7 cellular contexts compared by ENCODE assay signal in the genomic region with DNA sequence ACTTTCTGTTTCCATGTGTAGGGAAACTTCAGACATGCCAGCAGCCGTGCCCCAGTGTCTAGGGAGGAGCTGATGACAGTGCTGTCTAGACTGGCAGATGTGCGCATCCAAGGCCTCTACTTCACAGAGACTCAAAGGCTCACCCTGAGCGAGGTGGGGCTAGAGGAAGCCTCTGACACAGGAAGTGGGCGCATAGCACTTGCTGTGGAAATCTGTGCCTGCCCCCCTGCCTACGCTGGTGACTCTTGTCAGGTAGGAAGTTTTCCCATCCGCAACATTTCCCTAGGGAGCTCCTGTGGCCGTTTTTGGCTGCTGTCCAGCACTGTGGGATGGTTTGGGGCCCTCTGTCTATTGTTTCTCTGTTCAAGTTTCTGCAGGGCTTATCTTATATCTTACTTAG.
DNase-seq lines count a peak whose midpoint lies in the region; ATAC-seq and TF ChIP-seq lines count a peak whose summit lies in the region.

No MANE protein-coding gene starts in this region.

- no peak overlapping the region for H3K9ac ChIP-seq in GM23248

- H3K27ac ChIP-seq in brain microvascular endothelial cell (no peak overlapping the region), GM23248 (no peak overlapping the region)

- no peaks in the 10 kb centered on the region for H3K79me2 ChIP-seq in GM23248 (ENCODE audit: insufficient read depth)

- H3K4me3 Mint-ChIP-seq in T-helper 1 cell treated with Interleukin-12 subunit alpha and Interleukin-12 subunit beta and Interleukin-4 antibody, amounts not matched to agents 30 μg/mL and 1 μg/mL, for 36 hours: peak overlapping the region; percentile 52

- H3K4me1 Mint-ChIP-seq in T-helper 1 cell treated with Interleukin-12 subunit alpha and Interleukin-12 subunit beta and Interleukin-4 antibody, amounts not matched to agents 30 μg/mL and 1 μg/mL, for 36 hours (ENCODE audit: low read depth): peaks cover 20% of the 10 kb centered on the region

- H2AFZ ChIP-seq in GM23248: no peak overlapping the region

- H3K27me3 ChIP-seq in brain microvascular endothelial cell (replicated peaks): no peaks in the 10 kb centered on the region
- no peaks in the 10 kb centered on the region for H3K27me3 ChIP-seq in GM23248 (replicated peaks; ENCODE audit: insufficient read depth)

- H3K4me1 ChIP-seq in GM23248 (ENCODE audit: insufficient read depth): no peaks in the 10 kb centered on the region

- no peak overlapping the region for H3K4me2 ChIP-seq in GM23248 (ENCODE audit: unreplicated experiment)

- in situ Hi-C loops in brain microvascular endothelial cell (cut with HindIII; ENCODE audit: low pct_ligation_motif_present, low sequenced_read_pairs): no loop called here
- in situ Hi-C loops in GM23248 (cut with MboI): no loop called here

- ATAC-seq in GM19025 (IDR thresholded peaks at IDR 0.05; ENCODE audit: low read depth, unreplicated experiment) (peak; percentile 83), HG03432 (IDR thresholded peaks at IDR 0.05; ENCODE audit: unreplicated experiment) (peak; percentile 89)

- no peaks in the 10 kb centered on the region for H3K9me3 Mint-ChIP-seq in T-helper 1 cell treated with Interleukin-12 subunit alpha and Interleukin-12 subunit beta and Interleukin-4 antibody, amounts not matched to agents 30 μg/mL and 1 μg/mL, for 36 hours

- H3K27ac Mint-ChIP-seq in T-helper 1 cell treated with Interleukin-12 subunit alpha and Interleukin-12 subunit beta and Interleukin-4 antibody, amounts not matched to agents 30 μg/mL and 1 μg/mL, for 36 hours: no peak overlapping the region

- H3F3A ChIP-seq in GM23248 (ENCODE audit: insufficient read depth): no peaks in the 10 kb centered on the region

- peaks cover 20% of the 10 kb centered on the region for H3K27me3 Mint-ChIP-seq in T-helper 1 cell treated with Interleukin-12 subunit alpha and Interleukin-12 subunit beta and Interleukin-4 antibody, amounts not matched to agents 30 μg/mL and 1 μg/mL, for 36 hours (ENCODE audit: low read depth)

- DNase-seq in brain microvascular endothelial cell (peak; percentile 37), GM23248 (no peak), NCI-H446 treated with DMSO at 0.1 percent for 48 hours (lab: John Stamatoyannopoulos, UW) (no peak)
- DNase-seq in stimulated activated CD4-positive, alpha-beta T cell treated with anti-CD3 and anti-CD28 coated beads, Interleukin-2, amount 100 ng/mL, for 24 hours: peak; percentile 30 to 51

- 71 to 77% methylated on average over 7 of the region's 7 CpGs for WGBS in GM23248 (ENCODE audit: low coverage in 1 of 2, low lambda C conversion rate in 2 of 2, missing lambda C conversion rate in 2 of 2), 2 experiments

- H3K36me3 ChIP-seq in brain microvascular endothelial cell (replicated peaks) (no peaks in the 10 kb centered on the region), GM23248 (ENCODE audit: low read depth) (no peaks in the 10 kb centered on the region)

- H3K9me3 ChIP-seq in GM23248 (ENCODE audit: low read depth): no peaks in the 10 kb centered on the region

- peaks cover 4% of the 10 kb centered on the region for H3K36me3 Mint-ChIP-seq in T-helper 1 cell treated with Interleukin-12 subunit alpha and Interleukin-12 subunit beta and Interleukin-4 antibody, amounts not matched to agents 30 μg/mL and 1 μg/mL, for 36 hours (ENCODE audit: low read depth)

- H3K9me2 ChIP-seq in GM23248 (ENCODE audit: insufficient read depth): no peaks in the 10 kb centered on the region

- no peak overlapping the region for H3K4me3 ChIP-seq in brain microvascular endothelial cell (ENCODE audit: low read depth, low read length)
- no peak overlapping the region for H3K4me3 ChIP-seq in GM23248

- TF ChIP-seq CTCF in brain microvascular endothelial cell (IDR thresholded peaks at IDR 0.05; ENCODE audit: low read depth, low read length, missing control alignments): no peak

- H4K20me1 ChIP-seq in GM23248 (ENCODE audit: insufficient read depth): no peaks in the 10 kb centered on the region

Comparison
In these comparisons a context has a peak if more than half of its experiments do, and no peak if none do; other contexts are left out.
1. DNase-seq: peak in brain microvascular endothelial cell (single experiment) and stimulated activated CD4-positive, alpha-beta T cell treated with anti-CD3 and anti-CD28 coated beads, Interleukin-2, amount 100 ng/mL, for 24 hours (2 of 2); none in GM23248 (single experiment) and NCI-H446 treated with DMSO at 0.1 percent for 48 hours (single experiment).